ENCODE assay signal across 36 cellular contexts in the genomic region with DNA sequence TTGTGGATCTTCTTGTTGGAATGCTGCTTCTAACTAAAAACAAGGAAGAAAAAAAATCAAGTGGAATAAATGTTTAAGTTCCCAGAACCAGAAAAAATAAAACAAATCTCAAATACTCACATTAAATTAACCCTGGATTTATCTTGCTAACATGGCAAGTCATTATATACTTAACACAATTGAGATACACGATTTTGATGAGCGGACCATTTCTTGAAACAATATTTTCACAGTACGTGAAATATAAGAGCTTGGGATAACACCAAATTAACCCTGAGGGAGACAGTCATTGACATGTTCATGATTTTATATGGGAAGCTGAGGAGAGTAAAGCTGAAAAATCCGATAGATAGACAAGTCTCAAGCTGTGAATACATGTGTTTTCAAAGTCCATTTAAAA.
"Had no signal": no experiment of that assay in that cellular context is flagged by ENCODE, and none has a peak within 500 bp of the region (broad histone marks: within the 10 kb centered on the region; RNA-seq: fewer than 3 reads in every experiment).

No MANE protein-coding gene starts in this region.

- H3K27ac Mint-ChIP-seq: activated B cell treated with CpG ODN at 0.5 μM for 24 hours; activated CD4-positive, alpha-beta memory T cell treated with anti-CD3 and anti-CD28 coated beads for 36 hours; activated CD4-positive, alpha-beta T cell treated with anti-CD3 and anti-CD28 coated beads, Interleukin-2, amount 10 ng/mL, durations not matched to agents 24 days and 14 days; activated CD8-positive, alpha-beta T cell treated with anti-CD3 and anti-CD28 coated beads for 36 hours; activated naive CD4-positive, alpha-beta T cell treated with anti-CD3 and anti-CD28 coated beads for 36 hours; activated naive CD4-positive, alpha-beta T cell treated with anti-CD3 and anti-CD28 coated beads, Interleukin-2, amount 50 U/mL, for 72 hours; activated naive CD8-positive, alpha-beta T cell treated with anti-CD3 and anti-CD28 coated beads for 36 hours; activated T-cell treated with anti-CD3 and anti-CD28 coated beads, Interleukin-2, amount 50 U/mL, for 72 hours; activated T-helper 1 cell treated with anti-CD3 and anti-CD28 coated beads, Interleukin-12 subunit alpha, Interleukin-12 subunit beta, Interleukin-2, Interleukin-4 antibody, amounts not matched to agents 30 ng/mL and 10 ng/mL and 1 ng/mL, durations not matched to agents 14 hours and 24 hours and 36 hours; activated T-helper 17 cell treated with anti-CD3 and anti-CD28 coated beads, Interleukin-2, amount 50 U/mL, for 72 hours; T-helper 1 cell treated with Interleukin-12 subunit alpha and Interleukin-12 subunit beta and Interleukin-4 antibody, amounts not matched to agents 30 μg/mL and 1 μg/mL, for 36 hours; T-helper 2 cell treated with Interferon-gamma antibody and Interleukin-4, amounts not matched to agents 5 μg/mL and 100 μg/mL, for 36 hours had no signal

- H3K9me3 ChIP-seq: adrenal gland, body of pancreas, breast epithelium had no signal

- DNase-seq: activated B cell treated with CpG ODN at 0.5 μM for 24 hours; activated CD4-positive, alpha-beta memory T cell treated with anti-CD3 and anti-CD28 coated beads for 36 hours; activated CD4-positive, alpha-beta T cell treated with anti-CD3 and anti-CD28 coated beads for 4 hours; activated CD4-positive, alpha-beta T cell treated with anti-CD3 and anti-CD28 coated beads, Interleukin-2, amount 10 ng/mL, durations not matched to agents 24 days and 14 days; activated CD4-positive, alpha-beta T cell treated with anti-CD3 and anti-CD28 coated beads, Interleukin-2, amount 50 U/mL, for 1 hour; activated CD4-positive, alpha-beta T cell treated with anti-CD3 and anti-CD28 coated beads, Interleukin-2, amount 50 U/mL, for 4 hours; activated CD4-positive, CD25-positive, alpha-beta regulatory T cell treated with anti-CD3 and anti-CD28 coated beads, Interleukin-2, amount 50 U/mL, for 72 hours; activated CD8-positive, alpha-beta memory T cell treated with anti-CD3 and anti-CD28 coated beads, Interleukin-2, amount 50 U/mL, for 4 hours; activated CD8-positive, alpha-beta T cell treated with anti-CD3 and anti-CD28 coated beads for 36 hours; activated effector memory CD4-positive, alpha-beta T cell treated with anti-CD3 and anti-CD28 coated beads, Interleukin-2, amount 50 U/mL, for 16 hours; activated gamma-delta T cell treated with Interleukin-2 at 50 U/mL for 16 hours; activated naive CD4-positive, alpha-beta T cell; activated naive CD4-positive, alpha-beta T cell treated with anti-CD3 and anti-CD28 coated beads for 36 hours; activated naive CD4-positive, alpha-beta T cell treated with anti-CD3 and anti-CD28 coated beads, Interleukin-2, amount 50 U/mL, for 16 hours; activated naive CD8-positive, alpha-beta T cell treated with anti-CD3 and anti-CD28 coated beads for 36 hours; activated T-cell treated with anti-CD3 and anti-CD28 coated beads for 4 hours; activated T-cell treated with anti-CD3 and anti-CD28 coated beads, Interleukin-2, amount 50 U/mL, for 1 hour; activated T-cell treated with anti-CD3 and anti-CD28 coated beads, Interleukin-2, amount 50 U/mL, for 4 hours; activated T-cell treated with anti-CD3 and anti-CD28 coated beads, Interleukin-2, amount 50 U/mL, for 72 hours; adrenal gland; amniotic stem cell; aorta; body of pancreas; brain microvascular endothelial cell; central memory CD4-positive, alpha-beta T cell; T-helper 2 cell; T-helper 9 cell had no signal

- H3K4me1 Mint-ChIP-seq: activated B cell treated with CpG ODN at 0.5 μM for 24 hours; activated CD4-positive, alpha-beta T cell treated with anti-CD3 and anti-CD28 coated beads, Interleukin-2, amount 10 ng/mL, durations not matched to agents 24 days and 14 days; activated naive CD8-positive, alpha-beta T cell treated with anti-CD3 and anti-CD28 coated beads for 36 hours; activated T-helper 17 cell treated with anti-CD3 and anti-CD28 coated beads, Interleukin-2, amount 50 U/mL, for 72 hours had no signal

- H3K27ac ChIP-seq: adrenal gland, body of pancreas, brain microvascular endothelial cell, breast epithelium, VCaP had no signal

- ATAC-seq: activated CD8-positive, alpha-beta T cell treated with anti-CD3 and anti-CD28 coated beads for 36 hours; activated naive CD4-positive, alpha-beta T cell treated with anti-CD3 and anti-CD28 coated beads, Interleukin-2, amount 50 U/mL, for 72 hours; activated T-cell treated with anti-CD3 and anti-CD28 coated beads, Interleukin-2, amount 50 U/mL, for 4 hours; activated T-cell treated with anti-CD3 and anti-CD28 coated beads, Interleukin-2, amount 50 U/mL, for 72 hours; activated T-helper 17 cell treated with anti-CD3 and anti-CD28 coated beads, Interleukin-2, amount 50 U/mL, for 72 hours; body of pancreas had no signal

- FAIRE-seq: astrocyte, TTC549 had no signal

- H3K9me3 Mint-ChIP-seq: activated B cell treated with CpG ODN at 0.5 μM for 24 hours; activated CD4-positive, alpha-beta memory T cell treated with anti-CD3 and anti-CD28 coated beads for 36 hours; activated CD4-positive, alpha-beta T cell treated with anti-CD3 and anti-CD28 coated beads, Interleukin-2, amount 10 ng/mL, durations not matched to agents 24 days and 14 days; activated CD8-positive, alpha-beta T cell treated with anti-CD3 and anti-CD28 coated beads for 36 hours; activated naive CD4-positive, alpha-beta T cell treated with anti-CD3 and anti-CD28 coated beads for 36 hours; activated naive CD4-positive, alpha-beta T cell treated with anti-CD3 and anti-CD28 coated beads, Interleukin-2, amount 50 U/mL, for 72 hours; activated naive CD8-positive, alpha-beta T cell treated with anti-CD3 and anti-CD28 coated beads for 36 hours; activated T-cell treated with anti-CD3 and anti-CD28 coated beads, Interleukin-2, amount 50 U/mL, for 4 hours; activated T-helper 1 cell treated with anti-CD3 and anti-CD28 coated beads, Interleukin-12 subunit alpha, Interleukin-12 subunit beta, Interleukin-2, Interleukin-4 antibody, amounts not matched to agents 30 ng/mL and 10 ng/mL and 1 ng/mL, durations not matched to agents 14 hours and 24 hours and 36 hours; activated T-helper 17 cell treated with anti-CD3 and anti-CD28 coated beads, Interleukin-2, amount 50 U/mL, for 72 hours; T-helper 1 cell treated with Interleukin-12 subunit alpha and Interleukin-12 subunit beta and Interleukin-4 antibody, amounts not matched to agents 30 μg/mL and 1 μg/mL, for 36 hours; T-helper 2 cell treated with Interferon-gamma antibody and Interleukin-4, amounts not matched to agents 5 μg/mL and 100 μg/mL, for 36 hours had no signal

- H3K27me3 ChIP-seq: adrenal gland, body of pancreas, brain microvascular endothelial cell, breast epithelium had no signal

- H3K4me1 ChIP-seq: adrenal gland, body of pancreas, breast epithelium had no signal

- H3K4me3 Mint-ChIP-seq: activated B cell treated with CpG ODN at 0.5 μM for 24 hours; activated CD4-positive, alpha-beta memory T cell treated with anti-CD3 and anti-CD28 coated beads for 36 hours; activated CD4-positive, alpha-beta T cell treated with anti-CD3 and anti-CD28 coated beads, Interleukin-2, amount 10 ng/mL, durations not matched to agents 24 days and 14 days; activated CD8-positive, alpha-beta T cell treated with anti-CD3 and anti-CD28 coated beads for 36 hours; activated naive CD4-positive, alpha-beta T cell treated with anti-CD3 and anti-CD28 coated beads for 36 hours; activated naive CD8-positive, alpha-beta T cell treated with anti-CD3 and anti-CD28 coated beads for 36 hours; activated T-cell treated with anti-CD3 and anti-CD28 coated beads, Interleukin-2, amount 50 U/mL, for 4 hours; activated T-cell treated with anti-CD3 and anti-CD28 coated beads, Interleukin-2, amount 50 U/mL, for 72 hours; activated T-helper 1 cell treated with anti-CD3 and anti-CD28 coated beads, Interleukin-12 subunit alpha, Interleukin-12 subunit beta, Interleukin-2, Interleukin-4 antibody, amounts not matched to agents 30 ng/mL and 10 ng/mL and 1 ng/mL, durations not matched to agents 14 hours and 24 hours and 36 hours; activated T-helper 17 cell treated with anti-CD3 and anti-CD28 coated beads, Interleukin-2, amount 50 U/mL, for 72 hours; T-helper 1 cell treated with Interleukin-12 subunit alpha and Interleukin-12 subunit beta and Interleukin-4 antibody, amounts not matched to agents 30 μg/mL and 1 μg/mL, for 36 hours; T-helper 2 cell treated with Interferon-gamma antibody and Interleukin-4, amounts not matched to agents 5 μg/mL and 100 μg/mL, for 36 hours had no signal

- H3K4me3 ChIP-seq: adrenal gland, body of pancreas, breast epithelium had no signal

- H3K27me3 Mint-ChIP-seq: activated B cell treated with CpG ODN at 0.5 μM for 24 hours had no signal

- H3K36me3 Mint-ChIP-seq: activated CD4-positive, alpha-beta memory T cell treated with anti-CD3 and anti-CD28 coated beads for 36 hours; activated naive CD4-positive, alpha-beta T cell treated with anti-CD3 and anti-CD28 coated beads, Interleukin-2, amount 50 U/mL, for 72 hours; activated naive CD8-positive, alpha-beta T cell treated with anti-CD3 and anti-CD28 coated beads for 36 hours had no signal

- H3K36me3 ChIP-seq: adrenal gland, brain microvascular endothelial cell, breast epithelium had no signal
